Comparison of ENCODE assay signal across 8 cellular contexts in the genomic region with DNA sequence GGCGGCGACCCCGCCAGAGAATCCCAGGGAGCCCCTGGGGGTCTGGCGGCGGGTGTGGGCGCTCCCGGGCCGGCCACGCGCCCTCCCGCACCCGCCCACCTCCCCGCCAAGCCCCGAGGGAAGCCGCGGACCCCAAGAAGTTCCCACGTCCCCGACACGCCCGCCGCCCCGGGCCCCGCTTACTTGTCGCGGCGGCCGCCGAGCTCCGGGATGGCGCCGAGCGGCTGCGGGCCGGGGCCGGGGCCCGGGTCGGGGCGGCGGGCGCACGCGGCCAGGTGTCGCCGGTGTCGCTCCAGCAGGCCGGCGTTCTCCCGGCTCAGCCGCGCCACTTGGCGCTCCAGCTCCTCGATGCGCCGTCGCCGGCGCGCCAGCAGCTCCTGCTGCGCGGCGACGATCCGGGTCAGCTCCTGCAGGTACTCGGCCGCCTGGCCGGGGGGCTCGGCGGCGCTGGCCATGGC.
DNase-seq lines count a peak whose midpoint lies in the region; ATAC-seq and TF ChIP-seq lines count a peak whose summit lies in the region.

No MANE protein-coding gene starts in this region.

- no peaks in the 10 kb centered on the region for H3K79me2 ChIP-seq in GM23338 (replicated peaks; ENCODE audit: insufficient read depth)
- peaks cover 51% of the 10 kb centered on the region for H3K79me2 ChIP-seq in PC-3 (ENCODE audit: low read length)

- H3K4me1 ChIP-seq in GM23338 (ENCODE audit: insufficient read depth) (peaks cover 5% of the 10 kb centered on the region), PC-3 (ENCODE audit: insufficient read depth, low read length) (peaks cover 21% of the 10 kb centered on the region), gastroesophageal sphincter (peaks cover 0 to 29% (median 7%) of the 10 kb centered on the region in 3 donors), psoas muscle (no peaks in the 10 kb centered on the region)

- H3K9ac ChIP-seq in PC-3 (ENCODE audit: low read length): peak overlapping the region; percentile 67

- no peak overlapping the region for H3K27ac Mint-ChIP-seq in GM23338
- no peak overlapping the region for H3K27ac Mint-ChIP-seq in mesothelial cell of epicardium

- H3K9me3 Mint-ChIP-seq in GM23338 (peaks cover 20% of the 10 kb centered on the region), mesothelial cell of epicardium (peaks cover 26% of the 10 kb centered on the region)

- peak; percentile 64 for DNase-seq in GM23338 (ENCODE audit: low spot score)
- DNase-seq in PC-3: peak; percentile 39
- DNase-seq in psoas muscle: peak in 1 of 2 donors; percentile 51
- no peak for DNase-seq in putamen (ENCODE audit: low spot score)
- no peak for DNase-seq in cerebellar cortex (ENCODE audit: low spot score)
- DNase-seq in mesothelial cell of epicardium (ENCODE audit: low spot score in 2 of 2, unreplicated experiment in 2 of 2): no peak
- no peak for DNase-seq in NCI-H526 treated with DMSO at 0.1 percent for 48 hours (lab: John Stamatoyannopoulos, UW)

- CTCF ChIA-PET in PC-3 (lab: Charles Lee): interaction anchor here (0.6 to 1.6 kb wide), 8 partner anchors 53 to 1903 kb away, joined by 3 to 6 read pairs (median 4); a partner anchor contains a TSS

- TF ChIP-seq CTCF in GM23338 (conservative IDR thresholded peaks at IDR 0.05; ENCODE audit: low read depth in 2 of 2) (no peak), PC-3 (conservative IDR thresholded peaks at IDR 0.05; ENCODE audit: low read depth, low read length) (no peak), gastroesophageal sphincter (IDR thresholded peaks at IDR 0.05) (no peak), psoas muscle (IDR thresholded peaks at IDR 0.05) (no peak), mesothelial cell of epicardium (IDR thresholded peaks at IDR 0.05; ENCODE audit: unreplicated experiment) (no peak)

- no peak for TF ChIP-seq POLR2A in gastroesophageal sphincter (IDR thresholded peaks at IDR 0.05)

- peak; percentile 14 for ATAC-seq in GM23338
- peak; percentile 8 for ATAC-seq in PC-3
- no peak for ATAC-seq in gastroesophageal sphincter
- ATAC-seq in psoas muscle: peak in 3 of 4 donors; percentile 20 to 25 (median 24)

- H3K4me2 ChIP-seq in GM23338 (peak overlapping the region; percentile 92), PC-3 (ENCODE audit: low read length) (peak overlapping the region; percentile 95)

- H2AFZ ChIP-seq in GM23338: 0 out of 2 replicates have a peak overlapping the region, but pooled peaks have one; percentile 69
- H2AFZ ChIP-seq in PC-3 (ENCODE audit: low read length): peak overlapping the region; percentile 42; the same call in 1 of the 2 replicates

- no peaks in the 10 kb centered on the region for H3K9me2 ChIP-seq in GM23338 (ENCODE audit: insufficient read depth)
- no peaks in the 10 kb centered on the region for H3K9me2 ChIP-seq in PC-3 (replicated peaks; ENCODE audit: low read length)

- H3K36me3 ChIP-seq in GM23338 (ENCODE audit: insufficient read depth) (no peaks in the 10 kb centered on the region), PC-3 (ENCODE audit: low read depth, low read length) (no peaks in the 10 kb centered on the region), gastroesophageal sphincter (no peaks in the 10 kb centered on the region), psoas muscle (ENCODE audit: insufficient read depth in 1 of 2, low read depth in 1 of 2) (no peaks in the 10 kb centered on the region)

- POLR2A ChIA-PET in PC-3 (lab: Charles Lee; ENCODE audit: unreplicated experiment): interaction anchor here (0.6 to 0.7 kb wide), 2 partner anchors 172 to 220 kb away, joined by 3 to 4 read pairs; no protein-coding TSS in a partner anchor

- intact Hi-C loops in PC-3 (cut with micrococcal nuclease): loop anchor here (2.0 to 5.0 kb wide), 2 partner anchors 65 to 176 kb away; no protein-coding TSS in a partner anchor
- intact Hi-C loops in psoas muscle (cut with DNase I): loop anchor here in 1 of 2 donors (5.0 kb wide), 1 partner anchor 190 kb away; no protein-coding TSS in a partner anchor

- H3K4me1 Mint-ChIP-seq in GM23338: peaks cover 16% of the 10 kb centered on the region
- H3K4me1 Mint-ChIP-seq in mesothelial cell of epicardium: peaks cover 12% of the 10 kb centered on the region

- H3K4me3 Mint-ChIP-seq in GM23338 (peak overlapping the region; percentile 79; the same call in 1 of the 3 replicates), mesothelial cell of epicardium (no peak overlapping the region)

- no TSS peak for BruUV-seq in PC-3 (replicated peaks; lab: Mats Ljungman, UMichigan)

- peak overlapping the region; percentile 71 for H3K4me3 ChIP-seq in GM23338
- H3K4me3 ChIP-seq in PC-3 (ENCODE audit: low read length): peak overlapping the region; percentile 84
- peak overlapping the region; percentile 18 to 57 for H3K4me3 ChIP-seq in gastroesophageal sphincter
- H3K4me3 ChIP-seq in psoas muscle: peak overlapping the region; percentile 56

- peaks cover 29% of the 10 kb centered on the region for H3K27me3 ChIP-seq in GM23338 (ENCODE audit: insufficient read depth)
- no peaks in the 10 kb centered on the region for H3K27me3 ChIP-seq in PC-3 (ENCODE audit: low read length)
- peaks cover 90% of the 10 kb centered on the region for H3K27me3 ChIP-seq in gastroesophageal sphincter
- H3K27me3 ChIP-seq in psoas muscle (ENCODE audit: insufficient read depth in 3 of 3, low read length in 2 of 3): peaks cover 0 to 51% (median 13%) of the 10 kb centered on the region in 3 donors

- H3F3A ChIP-seq in GM23338 (replicated peaks; ENCODE audit: low read depth) (no peaks in the 10 kb centered on the region), PC-3 (ENCODE audit: low read length, unreplicated experiment) (no peaks in the 10 kb centered on the region)

- peaks cover 13% of the 10 kb centered on the region for H3K36me3 Mint-ChIP-seq in GM23338 (ENCODE audit: low read depth)
- peaks cover 9% of the 10 kb centered on the region for H3K36me3 Mint-ChIP-seq in mesothelial cell of epicardium

- H3K27me3 Mint-ChIP-seq in GM23338 (ENCODE audit: insufficient read depth, low read depth, poor library complexity): peaks cover 30% of the 10 kb centered on the region
- peaks cover 88% of the 10 kb centered on the region for H3K27me3 Mint-ChIP-seq in mesothelial cell of epicardium (ENCODE audit: low read depth)

- H4K20me1 ChIP-seq in GM23338 (replicated peaks; ENCODE audit: insufficient read depth) (no peaks in the 10 kb centered on the region), PC-3 (ENCODE audit: low read length) (peaks cover 8% of the 10 kb centered on the region; the same call in 1 of the 2 replicates)

- H3K27ac ChIP-seq in GM23338 (ENCODE audit: low read depth): no peak overlapping the region
- H3K27ac ChIP-seq in PC-3 (ENCODE audit: low read length): no peak overlapping the region
- H3K27ac ChIP-seq in gastroesophageal sphincter: peak overlapping the region in 3 of 4 donors; percentile 59 to 70 (median 65)
- H3K27ac ChIP-seq in psoas muscle: peak overlapping the region; percentile 19

- WGBS in gastroesophageal sphincter (ENCODE audit: low coverage in 1 of 2), 2 donors: no CpG with 5 or more reads among the region's 69 CpGs
- 1% methylated on average over 18 to 69 of the region's 69 CpGs for WGBS in psoas muscle, 3 donors

- no peak for TF ChIP-seq EP300 in gastroesophageal sphincter (IDR thresholded peaks at IDR 0.05)

- no peaks in the 10 kb centered on the region for H3K9me3 ChIP-seq in PC-3 (ENCODE audit: low read length)
- peaks cover 0 to 31% (median 0%) of the 10 kb centered on the region in 3 donors for H3K9me3 ChIP-seq in gastroesophageal sphincter
- peaks cover 7% of the 10 kb centered on the region for H3K9me3 ChIP-seq in psoas muscle

TF ChIP-seq in GM23338, 12 proteins besides CTCF, POLR2A, EP300 and RAD21 (continues in another document):
- TF ChIP-seq EZH2phosphoT487 (IDR thresholded peaks at IDR 0.05; ENCODE audit: unreplicated experiment): peak; percentile 7

Comparison
In these comparisons a context has a peak if more than half of its experiments do, and no peak if none do; other contexts are left out.
1. DNase-seq: peak in GM23338 (single experiment) and PC-3 (single experiment); none in putamen (single experiment), cerebellar cortex (single experiment), mesothelial cell of epicardium (0 of 2) and NCI-H526 treated with DMSO at 0.1 percent for 48 hours (single experiment).
2. H3K27ac ChIP-seq: peak in gastroesophageal sphincter (3 of 4) and psoas muscle (single experiment); none in GM23338 (single experiment) and PC-3 (single experiment).
3. Peak in every context shown above with its lines, with median percentiles within 50 percentile points of each other: H3K4me3 ChIP-seq.